21 cellular contexts compared by ENCODE assay signal in genomic region chr10:27679996-27680395, GRCh38.
A peak's percentile ranks its signal among the peaks of the same experiment; 100 is the strongest.
DNase-seq lines count a peak whose midpoint lies in the region; ATAC-seq and TF ChIP-seq lines count a peak whose summit lies in the region.
"Had no signal": no experiment of that assay in that cellular context is flagged by ENCODE, and none has a peak within 500 bp of the region (broad histone marks: within the 10 kb centered on the region; RNA-seq: fewer than 3 reads in every experiment).

No MANE protein-coding gene starts in this region.

- no peak overlapping the region for H2AK9ac ChIP-seq in IMR-90 (replicated peaks; ENCODE audit: low read depth, low read length, poor library complexity)

- intact Hi-C loops in IMR-90 (cut with micrococcal nuclease) (no loop called here), testis (cut with DNase I; ENCODE audit: low total_unique reads) (no loop called here), PC-9 (cut with micrococcal nuclease; ENCODE audit: unreplicated experiment) (no loop called here)

- peak; percentile 46 for ATAC-seq in IMR-90 (ENCODE audit: low read depth)
- ATAC-seq: natural killer cell treated with Interleukin-12 subunit alpha and Interleukin-12 subunit beta and Interleukin-15 and Interleukin-18, amount 100 ng/mL, for 72 hours; T-cell had no signal

- POLR2A ChIA-PET in IMR-90 (lab: Charles Lee; ENCODE audit: unreplicated experiment) (interaction anchor here (0.6 kb wide), 1 partner anchor 110 kb away, joined by 11 read pairs; no protein-coding TSS in a partner anchor), PC-9 (lab: Charles Lee; ENCODE audit: unreplicated experiment) (no interaction called here)

- no peak overlapping the region for H2BK5ac ChIP-seq in IMR-90 (ENCODE audit: low read depth, low read length, poor library complexity, severe bottlenecking)

- no peak overlapping the region for H4K91ac ChIP-seq in IMR-90 (ENCODE audit: insufficient read depth, low read depth, low read length)

- CTCF ChIA-PET in IMR-90 (lab: Yijun Ruan, JAX), result no interaction called here
- CTCF ChIA-PET in PC-9 (lab: Charles Lee), result no interaction called here

- no peaks in the 10 kb centered on the region for H3K27me3 ChIP-seq in IMR-90 (ENCODE audit: control insufficient read depth, insufficient read depth, low read length)
- no peaks in the 10 kb centered on the region for H3K27me3 ChIP-seq in testis
- H3K27me3 ChIP-seq in PC-9 (ENCODE audit: insufficient read depth, low read depth), result peaks cover 12% of the 10 kb centered on the region; the same call in 1 of the 2 replicates
- H3K27me3 ChIP-seq: adrenal gland had no signal

- no peak overlapping the region for H3K4me3 Mint-ChIP-seq in T-helper 2 cell treated with Interferon-gamma antibody and Interleukin-4, amounts not matched to agents 5 μg/mL and 100 μg/mL, for 36 hours
- H3K4me3 Mint-ChIP-seq: activated CD4-positive, alpha-beta T cell treated with anti-CD3 and anti-CD28 coated beads, Interleukin-2, amount 10 ng/mL, durations not matched to agents 7 days and 5 days; memory B cell; natural killer cell treated with Interleukin-12 subunit alpha and Interleukin-12 subunit beta and Interleukin-15 and Interleukin-18, amount 100 ng/mL, for 72 hours; T-cell had no signal

- H3K79me1 ChIP-seq in IMR-90 (ENCODE audit: low read depth in 1 of 2, low read length in 2 of 2), result no peaks in the 10 kb centered on the region

- no peak overlapping the region for H4K5ac ChIP-seq in IMR-90 (ENCODE audit: low read depth, low read length)

- H2AK5ac ChIP-seq in IMR-90 (ENCODE audit: low read depth, low read length), result no peak overlapping the region

- H2AFZ ChIP-seq in IMR-90 (replicated peaks; ENCODE audit: low read length, poor library complexity) (no peak overlapping the region), PC-9 (no peak overlapping the region)

- H3K14ac ChIP-seq in IMR-90 (replicated peaks; ENCODE audit: low read depth, low read length), result no peak overlapping the region

- TF ChIP-seq CTCF in IMR-90 (conservative IDR thresholded peaks at IDR 0.05; ENCODE audit: low read depth, low read length) (no peak), coronary artery (IDR thresholded peaks at IDR 0.05) (no peak), testis (IDR thresholded peaks at IDR 0.05) (no peak), PC-9 (conservative IDR thresholded peaks at IDR 0.05) (no peak)

- TF ChIP-seq POLR2A in IMR-90 (IDR thresholded peaks at IDR 0.05; ENCODE audit: low read depth, low read length), result no peak
- no peak for TF ChIP-seq POLR2A in testis (IDR thresholded peaks at IDR 0.05)

- no peaks in the 10 kb centered on the region for H3K4me1 Mint-ChIP-seq in T-helper 2 cell treated with Interferon-gamma antibody and Interleukin-4, amounts not matched to agents 5 μg/mL and 100 μg/mL, for 36 hours (ENCODE audit: low read depth)
- H3K4me1 Mint-ChIP-seq: activated CD4-positive, alpha-beta T cell treated with anti-CD3 and anti-CD28 coated beads, Interleukin-2, amount 10 ng/mL, durations not matched to agents 7 days and 5 days; memory B cell; T-cell had no signal

- H3K27me3 Mint-ChIP-seq in T-helper 2 cell treated with Interferon-gamma antibody and Interleukin-4, amounts not matched to agents 5 μg/mL and 100 μg/mL, for 36 hours (ENCODE audit: low read depth), result no peaks in the 10 kb centered on the region
- H3K27me3 Mint-ChIP-seq: memory B cell had no signal

- H3K4me1 ChIP-seq in IMR-90 (ENCODE audit: control insufficient read depth, insufficient read depth, low read length), result peaks cover 2% of the 10 kb centered on the region
- no peaks in the 10 kb centered on the region for H3K4me1 ChIP-seq in mesodermal cell (ENCODE audit: control insufficient read depth, insufficient read depth, low read length, poor library complexity, severe bottlenecking)
- H3K4me1 ChIP-seq in testis, result no peaks in the 10 kb centered on the region
- H3K4me1 ChIP-seq in PC-9 (replicated peaks; ENCODE audit: insufficient read depth), result no peaks in the 10 kb centered on the region
- H3K4me1 ChIP-seq: adrenal gland had no signal

- no peak overlapping the region for H3K27ac ChIP-seq in IMR-90 (ENCODE audit: insufficient read depth, low read length)
- peak overlapping the region; percentile 29 to 72 for H3K27ac ChIP-seq in coronary artery
- H3K27ac ChIP-seq in mesodermal cell (ENCODE audit: low read depth, low read length, severe bottlenecking), result peak overlapping the region; percentile 76
- peak overlapping the region in 1 of 2 donors; percentile 3 for H3K27ac ChIP-seq in testis
- no peak overlapping the region for H3K27ac ChIP-seq in PC-9
- H3K27ac ChIP-seq: adrenal gland, KMS-11, prostate gland had no signal

- no peaks in the 10 kb centered on the region for H3K79me2 ChIP-seq in PC-9 (ENCODE audit: low read depth)

- H3K9me3 ChIP-seq in IMR-90 (ENCODE audit: control insufficient read depth, insufficient read depth, low read length) (no peaks in the 10 kb centered on the region), mesodermal cell (ENCODE audit: control insufficient read depth, low read length) (no peaks in the 10 kb centered on the region), testis (no peaks in the 10 kb centered on the region), PC-9 (ENCODE audit: insufficient read depth, low read depth) (no peaks in the 10 kb centered on the region)
- H3K9me3 ChIP-seq: adrenal gland, prostate gland had no signal

- no peaks in the 10 kb centered on the region for H3K9me2 ChIP-seq in PC-9 (ENCODE audit: insufficient read depth)

- peak overlapping the region; percentile 31; the same call in 1 of the 2 replicates for H3K4me2 ChIP-seq in IMR-90 (ENCODE audit: low read depth, low read length)
- no peak overlapping the region for H3K4me2 ChIP-seq in PC-9
- H3K4me2 ChIP-seq: KMS-11 had no signal

- no peaks in the 10 kb centered on the region for H3K9me3 Mint-ChIP-seq in T-helper 2 cell treated with Interferon-gamma antibody and Interleukin-4, amounts not matched to agents 5 μg/mL and 100 μg/mL, for 36 hours
- H3K9me3 Mint-ChIP-seq: activated CD4-positive, alpha-beta T cell treated with anti-CD3 and anti-CD28 coated beads, Interleukin-2, amount 10 ng/mL, durations not matched to agents 7 days and 5 days; memory B cell; natural killer cell treated with Interleukin-12 subunit alpha and Interleukin-12 subunit beta and Interleukin-15 and Interleukin-18, amount 100 ng/mL, for 72 hours; T-cell had no signal

- 29% methylated on average over 2 of the region's 4 CpGs; no CpG with 5 or more reads in 1 of the 2 experiments for WGBS in IMR-90 (ENCODE audit: extremely low coverage in 2 of 2, insufficient read length in 1 of 2), 2 experiments
- WGBS in mesodermal cell (ENCODE audit: insufficient coverage in 2 of 2), 2 experiments, result 84 to 90% methylated on average over 3 of the region's 4 CpGs
- 38 to 58% methylated on average over 4 of the region's 4 CpGs for WGBS in testis, 2 donors

- no peak for DNase-seq in IMR-90
- DNase-seq in coronary artery (ENCODE audit: low spot score), result no peak
- DNase-seq in testis, result peak; percentile 21
- no peak for DNase-seq in NCI-H526 (lab: John Stamatoyannopoulos, UW)
- DNase-seq in PC-9, result no peak
- no peak for DNase-seq in T-helper 2 cell treated with Interferon-gamma antibody and Interleukin-4, amounts not matched to agents 5 μg/mL and 100 μg/mL, for 36 hours (ENCODE audit: low spot score)
- DNase-seq in OCI-M1 (lab: John Stamatoyannopoulos, UW), result no peak
- DNase-seq: activated CD4-positive, alpha-beta T cell treated with anti-CD3 and anti-CD28 coated beads, Interleukin-2, amount 10 ng/mL, durations not matched to agents 7 days and 5 days; activated effector memory CD4-positive, alpha-beta T cell treated with anti-CD3 and anti-CD28 coated beads, Interleukin-2, amount 50 U/mL, for 16 hours; AML-193; cerebellar nuclear complex; NCI-H1048; NCI-H2029 treated with DMSO at 0.1 percent for 48 hours; NCI-H446 treated with DMSO at 0.1 percent for 48 hours; T-cell had no signal

- H3K23ac ChIP-seq in IMR-90 (ENCODE audit: low read depth, low read length), result no peak overlapping the region

- dilution Hi-C loops in IMR-90 (cut with HindIII; ENCODE audit: low sequenced_read_pairs, unreplicated experiment), result no loop called here

- H2BK20ac ChIP-seq in IMR-90 (ENCODE audit: low read depth, low read length), result no peak overlapping the region

- no peaks in the 10 kb centered on the region for H3F3A ChIP-seq in PC-9 (ENCODE audit: insufficient read depth, low read depth)

- TF ChIP-seq RAD21 in IMR-90 (IDR thresholded peaks at IDR 0.05; ENCODE audit: low read length), result no peak

- BruUV-seq in IMR-90 (replicated peaks; lab: Mats Ljungman, UMichigan) (no TSS peak), PC-9 (replicated peaks; lab: Mats Ljungman, UMichigan) (no TSS peak)

- H4K20me1 ChIP-seq in IMR-90 (ENCODE audit: insufficient read depth, low read length), result no peaks in the 10 kb centered on the region
- no peaks in the 10 kb centered on the region for H4K20me1 ChIP-seq in PC-9 (ENCODE audit: insufficient read depth)

- no peak overlapping the region for H3K27ac Mint-ChIP-seq in T-helper 2 cell treated with Interferon-gamma antibody and Interleukin-4, amounts not matched to agents 5 μg/mL and 100 μg/mL, for 36 hours
- H3K27ac Mint-ChIP-seq: activated CD4-positive, alpha-beta T cell treated with anti-CD3 and anti-CD28 coated beads, Interleukin-2, amount 10 ng/mL, durations not matched to agents 7 days and 5 days; memory B cell; natural killer cell treated with Interleukin-12 subunit alpha and Interleukin-12 subunit beta and Interleukin-15 and Interleukin-18, amount 100 ng/mL, for 72 hours; T-cell had no signal

- no peak overlapping the region for H3K56ac ChIP-seq in IMR-90 (ENCODE audit: extremely low read depth, insufficient read depth, low read length)

- in situ Hi-C loops in IMR-90 (cut with MboI; ENCODE audit: low sequenced_read_pairs), result no loop called here

- H2BK15ac ChIP-seq in IMR-90 (ENCODE audit: low read depth, low read length), result no peak overlapping the region

- no peaks in the 10 kb centered on the region for H3K36me3 Mint-ChIP-seq in T-helper 2 cell treated with Interferon-gamma antibody and Interleukin-4, amounts not matched to agents 5 μg/mL and 100 μg/mL, for 36 hours (ENCODE audit: low read depth)
- H3K36me3 Mint-ChIP-seq: memory B cell; natural killer cell treated with Interleukin-12 subunit alpha and Interleukin-12 subunit beta and Interleukin-15 and Interleukin-18, amount 100 ng/mL, for 72 hours; T-cell had no signal

- H3K4me3 ChIP-seq in IMR-90 (ENCODE audit: insufficient read depth, low read depth, low read length) (no peak overlapping the region), coronary artery (peak overlapping the region; percentile 44), mesodermal cell (ENCODE audit: extremely low read depth, insufficient read depth, low read length, poor library complexity, severe bottlenecking) (no peak overlapping the region), testis (no peak overlapping the region), PC-9 (no peak overlapping the region)
- H3K4me3 ChIP-seq: adrenal gland, prostate gland had no signal

- no peaks in the 10 kb centered on the region for H3K36me3 ChIP-seq in IMR-90 (ENCODE audit: control insufficient read depth, insufficient read depth, low read length)
- H3K36me3 ChIP-seq in mesodermal cell (ENCODE audit: control insufficient read depth, insufficient read depth, low read length), result no peaks in the 10 kb centered on the region
- H3K36me3 ChIP-seq in testis (ENCODE audit: low read depth, missing control alignments), result no peaks in the 10 kb centered on the region
- H3K36me3 ChIP-seq in PC-9 (ENCODE audit: low read depth), result no peaks in the 10 kb centered on the region
- H3K36me3 ChIP-seq: adrenal gland, prostate gland had no signal

- H3K9me1 ChIP-seq in IMR-90 (ENCODE audit: insufficient read depth, low read length), result no peaks in the 10 kb centered on the region; the same call in 1 of the 2 replicates

- no peak overlapping the region for H4K8ac ChIP-seq in IMR-90 (ENCODE audit: low read depth in 2 of 2, low read length in 2 of 2)

- no peak overlapping the region for H2BK120ac ChIP-seq in IMR-90 (ENCODE audit: low read depth, low read length)

- H3K18ac ChIP-seq in IMR-90 (ENCODE audit: low read depth, low read length), result no peak overlapping the region

- no peak overlapping the region for H3K9ac ChIP-seq in IMR-90 (ENCODE audit: low read depth, low read length)
- H3K9ac ChIP-seq: KMS-11 had no signal

- H3K4ac ChIP-seq in IMR-90 (ENCODE audit: low read depth, low read length), result no peak overlapping the region

Comparison
In these comparisons a context has a peak if more than half of its experiments do, and no peak if none do; other contexts are left out.
1. H3K27ac ChIP-seq: peak in coronary artery (2 of 2) and mesodermal cell (single experiment); none in IMR-90 (single experiment) and PC-9 (single experiment).